In the genomic region with DNA sequence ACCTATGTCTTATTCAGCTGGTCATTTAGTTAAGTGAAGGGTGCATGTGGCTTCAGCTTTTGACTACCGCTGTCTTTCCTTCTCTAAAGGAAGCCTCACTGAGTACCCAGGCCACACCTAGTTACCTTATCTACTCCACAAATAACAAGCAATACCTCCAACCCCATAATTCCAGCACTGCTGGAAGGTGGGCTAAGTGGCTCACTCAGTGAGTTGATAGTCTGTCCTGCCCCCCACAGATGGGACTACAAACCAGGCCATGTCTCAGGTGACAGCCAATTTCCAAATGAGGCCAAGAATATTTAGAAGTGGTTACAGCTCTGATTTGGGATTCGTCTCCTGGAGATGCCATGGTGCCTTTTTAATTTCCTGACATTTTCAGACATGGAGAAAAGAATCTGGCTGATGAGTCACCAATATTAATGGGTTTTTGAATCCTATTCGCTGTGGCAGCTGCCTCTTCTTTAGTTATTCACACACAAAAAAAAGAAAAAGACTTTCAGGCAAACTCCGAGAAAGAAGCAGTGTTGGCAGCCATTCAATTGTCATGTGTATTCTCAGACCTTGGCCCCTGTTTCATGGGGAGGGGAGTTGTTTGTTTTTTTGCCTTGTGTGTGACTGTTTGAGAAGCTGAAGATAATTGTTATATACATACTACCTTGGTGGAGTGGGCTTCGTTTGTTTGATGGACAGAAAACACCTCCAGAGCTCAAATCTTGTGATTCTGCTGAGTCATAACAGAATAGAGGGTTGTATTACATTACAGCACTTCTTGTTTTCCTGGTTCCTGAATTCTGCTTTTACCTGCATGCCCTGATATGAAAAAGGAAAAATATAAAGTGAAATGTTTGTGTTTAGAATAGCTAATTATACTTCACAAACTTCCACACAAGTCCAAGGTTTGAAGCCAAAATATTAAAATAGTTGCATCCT, we compare ENCODE assay signal across 9 cellular contexts.
DNase-seq lines count a peak whose midpoint lies in the region; ATAC-seq, FAIRE-seq and TF ChIP-seq lines count a peak whose summit lies in the region.
"Had no signal": no experiment of that assay in that cellular context is flagged by ENCODE, and none has a peak within 500 bp of the region (broad histone marks: within the 10 kb centered on the region; RNA-seq: fewer than 3 reads in every experiment).

No MANE protein-coding gene starts in this region.

- no peaks in the 10 kb centered on the region for H3K36me3 ChIP-seq in HEK293 (ENCODE audit: control insufficient read depth in 2 of 2, insufficient read depth in 1 of 2, low read length in 2 of 2)
- no peaks in the 10 kb centered on the region for H3K36me3 ChIP-seq in neural progenitor cell

- no peak overlapping the region for H3K4me2 ChIP-seq in neural progenitor cell

- no peak for ATAC-seq in HG03095 (IDR thresholded peaks at IDR 0.05; ENCODE audit: unreplicated experiment)

- H3K27me3 ChIP-seq in neural progenitor cell: no peaks in the 10 kb centered on the region

- H3K4me3 Mint-ChIP-seq in neural progenitor cell: no peak overlapping the region

- H4K20me1 ChIP-seq in neural progenitor cell (ENCODE audit: low read depth): no peaks in the 10 kb centered on the region

- no peak for FAIRE-seq in HTR-8/SVneo (lab: Jason Lieb, UNC)

- CTCF ChIA-PET in HEK293 (lab: Yijun Ruan, JAX): interaction anchor here (0.6 to 1.6 kb wide), 5 partner anchors 10 to 170 kb away, joined by 3 to 7 read pairs (median 5); no protein-coding TSS in a partner anchor

- H3K9ac ChIP-seq in neural progenitor cell: no peak overlapping the region

- POLR2A ChIA-PET in HEK293 (lab: Yijun Ruan, JAX): interaction anchor here (1.1 to 1.3 kb wide), 2 partner anchors 8 to 11 kb away, joined by 3 read pairs; no protein-coding TSS in a partner anchor

- H3K27me3 Mint-ChIP-seq in neural progenitor cell (ENCODE audit: insufficient read depth, low read depth): no peaks in the 10 kb centered on the region

- H3K9me3 Mint-ChIP-seq in neural progenitor cell: peaks cover 3% of the 10 kb centered on the region

- DNase-seq in NCI-H2196 treated with DMSO at 0.1 percent for 48 hours (lab: John Stamatoyannopoulos, UW; ENCODE audit: unreplicated experiment): peak; percentile 45
- DNase-seq in caudate nucleus (lab: John Stamatoyannopoulos, UW): peak in 20 of 61 donors; percentile 6 to 65 (median 30)
- DNase-seq in neural progenitor cell (ENCODE audit: low spot score): no peak
- no peak for DNase-seq in HTR-8/SVneo (ENCODE audit: insufficient read length, low spot score)
- DNase-seq in Kasumi-1 (lab: John Stamatoyannopoulos, UW): no peak
- DNase-seq in activated CD8-positive, alpha-beta memory T cell treated with anti-CD3 and anti-CD28 coated beads for 24 hours: no peak
- DNase-seq: stimulated activated CD4-positive, alpha-beta T cell treated with anti-CD3 and anti-CD28 coated beads, Interleukin-4, amount 100 ng/mL, for 4 hours had no signal

- H3K36me3 Mint-ChIP-seq in neural progenitor cell: no peaks in the 10 kb centered on the region

- no peak for TF ChIP-seq CTCF in HEK293 (tag by site-specific recombination; IDR thresholded peaks at IDR 0.05)
- no peak for TF ChIP-seq CTCF in neural progenitor cell (IDR thresholded peaks at IDR 0.05)

- H3K79me2 ChIP-seq in neural progenitor cell (ENCODE audit: low read depth): no peaks in the 10 kb centered on the region

- H3K9me3 ChIP-seq in HEK293 (ENCODE audit: control insufficient read depth, insufficient read depth, low read depth, low read length): no peaks in the 10 kb centered on the region
- H3K9me3 ChIP-seq in neural progenitor cell (ENCODE audit: low read depth): no peaks in the 10 kb centered on the region

- peak overlapping the region; percentile 64 for H3K27ac Mint-ChIP-seq in neural progenitor cell

- H2AFZ ChIP-seq in neural progenitor cell (replicated peaks): no peak overlapping the region

- H3K27ac ChIP-seq in HEK293 (ENCODE audit: extremely low read depth, low read depth, low read length) (peak overlapping the region; percentile 1; the same call in 1 of the 2 replicates), caudate nucleus (ENCODE audit: low read depth, low read length) (peak overlapping the region; percentile 79), neural progenitor cell (peak overlapping the region; percentile 62)

- H3K4me1 Mint-ChIP-seq in neural progenitor cell: peaks cover 21% of the 10 kb centered on the region

- H3K4me1 ChIP-seq in HEK293 (ENCODE audit: control insufficient read depth, insufficient read depth, low read length) (peaks cover 25% of the 10 kb centered on the region), neural progenitor cell (peaks cover 13% of the 10 kb centered on the region)

- peaks cover 6% of the 10 kb centered on the region for H3F3A ChIP-seq in neural progenitor cell (ENCODE audit: low read depth)

- H3K4me3 ChIP-seq in HEK293 (ENCODE audit: low read depth, low read length): no peak overlapping the region
- H3K4me3 ChIP-seq in neural progenitor cell: no peak overlapping the region

TF ChIP-seq in HEK293, 187 proteins besides CTCF, POLR2A, EP300 and RAD21:
- TF ChIP-seq WT1 (tag by site-specific recombination; IDR thresholded peaks at IDR 0.05) (0 out of 2 replicates have a peak, but pooled peaks have one; percentile 14), ZNF335 (tag by site-specific recombination; conservative IDR thresholded peaks at IDR 0.05) (peak; percentile 51), ZNF133 (tag by site-specific recombination; IDR thresholded peaks at IDR 0.05) (no peak)

Comparison
In these comparisons a context has a peak if more than half of its experiments do, and no peak if none do; other contexts are left out.
1. H3K27ac ChIP-seq: peak in every context shown above with its lines; median percentile 79 in caudate nucleus; 62 in neural progenitor cell; 1 in HEK293.